ENCODE assay signal across 8 cellular contexts in genomic region chr10:23362879-23363787, GRCh38. TPM values are rescaled to one million over a fixed set of nuclear protein-coding genes. Genes with fewer than 3 reads are reported as not detected.
A peak's percentile ranks its signal among the peaks of the same experiment; 100 is the strongest.
DNase-seq lines count a peak whose midpoint lies in the region; ATAC-seq, FAIRE-seq and TF ChIP-seq lines count a peak whose summit lies in the region.

No MANE protein-coding gene starts in this region.

- ATAC-seq in GM18511 (IDR thresholded peaks at IDR 0.05; ENCODE audit: unreplicated experiment) (peak; percentile 35), GM21737 (IDR thresholded peaks at IDR 0.05; ENCODE audit: unreplicated experiment) (peak; percentile 30)
- peak; percentile 78 for ATAC-seq in central memory CD8-positive, alpha-beta T cell (replicated peaks; ENCODE audit: extremely low read depth, poor library complexity, severe bottlenecking)

- H3K9me3 Mint-ChIP-seq in central memory CD8-positive, alpha-beta T cell: no peaks in the 10 kb centered on the region

- no peaks in the 10 kb centered on the region for H3K27me3 ChIP-seq in MG63

- no peak for TF ChIP-seq POLR2A in GM12892 (IDR thresholded peaks at IDR 0.05; ENCODE audit: low read depth, low read length)

- peak overlapping the region; percentile 70 for H3K27ac Mint-ChIP-seq in central memory CD8-positive, alpha-beta T cell (ENCODE audit: low read depth)

- peak; percentile 11 for DNase-seq in Jurkat, Clone E6-1 (ENCODE audit: low read depth, low spot score)
- peak in 1 of 2 donors; percentile 11 for DNase-seq in central memory CD8-positive, alpha-beta T cell (ENCODE audit: low spot score in 2 of 2)
- DNase-seq in SIG-M5 treated with dmso at 0.1 percent for 504 hours (lab: John Stamatoyannopoulos, UW; ENCODE audit: unreplicated experiment): no peak
- DNase-seq in MG63: no peak
- no peak for DNase-seq in GM12892 (ENCODE audit: insufficient read length)
- DNase-seq in superior temporal gyrus (ENCODE audit: extremely low spot score): no peak

- H3K27me3 Mint-ChIP-seq in central memory CD8-positive, alpha-beta T cell: no peaks in the 10 kb centered on the region

- no peaks in the 10 kb centered on the region for H3K36me3 ChIP-seq in MG63

- peaks cover 22% of the 10 kb centered on the region for H3K4me1 Mint-ChIP-seq in central memory CD8-positive, alpha-beta T cell

- no peak for FAIRE-seq in GM12892 (lab: Jason Lieb, UNC)

- H3K4me3 Mint-ChIP-seq in central memory CD8-positive, alpha-beta T cell: peak overlapping the region; percentile 50

- no peaks in the 10 kb centered on the region for H3K9me3 ChIP-seq in MG63

- no peak overlapping the region for H3K4me3 ChIP-seq in Jurkat, Clone E6-1 (ENCODE audit: low read length)
- no peak overlapping the region for H3K4me3 ChIP-seq in MG63

- H3K36me3 Mint-ChIP-seq in central memory CD8-positive, alpha-beta T cell (ENCODE audit: insufficient read depth): peaks cover 4% of the 10 kb centered on the region

RNA-seq across cellular contexts. Expression of gene C10orf67, which starts 18.5 kb away (rescaled TPM):
- not detected for polyA plus RNA-seq in Jurkat, Clone E6-1 (2012; ENCODE audit: insufficient read depth, insufficient read length)
- not detected in 2 replicates for total RNA-seq in MG63 (2014; rRNA removed; shearing (Covaris generic); ENCODE audit: low replicate concordance)
- not detected for polyA plus RNA-seq in GM12892 (2012; ENCODE audit: missing spikeins)
